Comparison of ENCODE assay signal across 8 cellular contexts in the genomic region with DNA sequence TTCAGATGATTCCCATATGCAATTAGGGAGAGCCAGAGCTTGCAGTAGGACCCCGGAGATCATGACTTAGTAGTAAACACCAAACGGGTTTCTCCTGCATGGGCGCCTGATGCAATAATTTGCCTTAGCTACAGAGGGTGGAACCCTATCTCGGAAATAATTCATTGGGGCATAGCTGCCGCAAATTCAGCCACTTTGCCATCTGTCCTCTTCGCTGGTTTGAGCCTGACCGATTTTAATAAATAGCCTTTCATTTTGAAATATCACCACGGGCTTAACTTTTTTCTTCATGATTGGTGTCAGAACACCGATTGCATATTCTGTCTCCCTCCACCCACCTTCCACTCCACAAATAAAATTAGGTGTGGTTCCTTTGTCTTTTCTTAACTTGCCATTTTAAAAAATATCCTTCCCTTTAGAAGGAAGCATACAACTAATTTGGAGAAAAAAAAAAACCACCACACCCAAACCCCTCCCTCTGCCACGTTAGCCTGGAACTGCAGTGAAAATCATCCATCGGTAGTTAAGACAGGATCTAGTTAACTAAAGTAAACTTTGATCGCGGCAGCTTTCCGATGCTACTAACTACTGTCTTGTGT. TPM values are rescaled to one million over a fixed set of nuclear protein-coding genes. Genes with fewer than 3 reads are reported as not detected.
DNase-seq lines count a peak whose midpoint lies in the region; ATAC-seq and TF ChIP-seq lines count a peak whose summit lies in the region.

No MANE protein-coding gene starts in this region.

- intact Hi-C loops in posterior cingulate gyrus (cut with DNase I) = no loop called here

- H3K4me1 Mint-ChIP-seq in WTC11 = peaks cover 19% of the 10 kb centered on the region

- peaks cover 27% of the 10 kb centered on the region for H3K36me3 Mint-ChIP-seq in WTC11

- POLR2A ChIA-PET in WTC11 (lab: Charles Lee) = no interaction called here

- H3K9me3 Mint-ChIP-seq in WTC11 = no peaks in the 10 kb centered on the region

- H3K27me3 Mint-ChIP-seq in WTC11 (ENCODE audit: low read depth) = no peaks in the 10 kb centered on the region

- H3K9ac ChIP-seq in rectal smooth muscle tissue (ENCODE audit: low read length) = no peak overlapping the region

- H3K4me3 Mint-ChIP-seq in WTC11 = peak overlapping the region; percentile 97

- H3K4me1 ChIP-seq in rectal smooth muscle tissue (ENCODE audit: control insufficient read depth, insufficient read depth, low read length) = peaks cover 7% of the 10 kb centered on the region

- H3K4me3 ChIP-seq in rectal smooth muscle tissue (ENCODE audit: low read length) = peak overlapping the region; percentile 88

- TF ChIP-seq CTCF in WTC11 (IDR thresholded peaks at IDR 0.05) = no peak

- no peak overlapping the region for H3K27ac ChIP-seq in rectal smooth muscle tissue (ENCODE audit: low read depth, low read length)

- peaks cover 3% of the 10 kb centered on the region for H3K36me3 ChIP-seq in rectal smooth muscle tissue (ENCODE audit: control insufficient read depth, insufficient read depth, low read length)

- CTCF ChIA-PET in WTC11 (lab: Charles Lee) = no interaction called here

- no peak for ATAC-seq in WTC11
- ATAC-seq in GM18498 (IDR thresholded peaks at IDR 0.05; ENCODE audit: unreplicated experiment) = no peak

- peak overlapping the region; percentile 99 for H3K27ac Mint-ChIP-seq in WTC11

- H3K27me3 ChIP-seq in rectal smooth muscle tissue (ENCODE audit: control insufficient read depth, insufficient read depth, low read length) = no peaks in the 10 kb centered on the region

- DNase-seq in SIG-M5 treated with dmso at 0.1 percent for 504 hours (lab: John Stamatoyannopoulos, UW; ENCODE audit: unreplicated experiment) (peak; percentile 45), SIG-M5 (lab: John Stamatoyannopoulos, UW) (no peak), LHCN-M2 (ENCODE audit: low read depth) (peak; percentile 54), WTC11 (ENCODE audit: low spot score) (no peak), fibroblast of the conjunctiva (ENCODE audit: low read depth) (peak; percentile 38), posterior cingulate gyrus (no peak)

TF ChIP-seq in WTC11, 78 proteins besides CTCF, POLR2A, EP300 and RAD21 (continues in another document):
- TF ChIP-seq AFF4 (CRISPR knock-in tag; IDR thresholded peaks at IDR 0.05; ENCODE audit: borderline replicate concordance) (no peak), GABPB1 (CRISPR knock-in tag; IDR thresholded peaks at IDR 0.05) (peak; percentile 96), E2F4 (CRISPR knock-in tag; IDR thresholded peaks at IDR 0.05; ENCODE audit: borderline replicate concordance, low read depth) (no peak)
- TF ChIP-seq, protein P1, sequence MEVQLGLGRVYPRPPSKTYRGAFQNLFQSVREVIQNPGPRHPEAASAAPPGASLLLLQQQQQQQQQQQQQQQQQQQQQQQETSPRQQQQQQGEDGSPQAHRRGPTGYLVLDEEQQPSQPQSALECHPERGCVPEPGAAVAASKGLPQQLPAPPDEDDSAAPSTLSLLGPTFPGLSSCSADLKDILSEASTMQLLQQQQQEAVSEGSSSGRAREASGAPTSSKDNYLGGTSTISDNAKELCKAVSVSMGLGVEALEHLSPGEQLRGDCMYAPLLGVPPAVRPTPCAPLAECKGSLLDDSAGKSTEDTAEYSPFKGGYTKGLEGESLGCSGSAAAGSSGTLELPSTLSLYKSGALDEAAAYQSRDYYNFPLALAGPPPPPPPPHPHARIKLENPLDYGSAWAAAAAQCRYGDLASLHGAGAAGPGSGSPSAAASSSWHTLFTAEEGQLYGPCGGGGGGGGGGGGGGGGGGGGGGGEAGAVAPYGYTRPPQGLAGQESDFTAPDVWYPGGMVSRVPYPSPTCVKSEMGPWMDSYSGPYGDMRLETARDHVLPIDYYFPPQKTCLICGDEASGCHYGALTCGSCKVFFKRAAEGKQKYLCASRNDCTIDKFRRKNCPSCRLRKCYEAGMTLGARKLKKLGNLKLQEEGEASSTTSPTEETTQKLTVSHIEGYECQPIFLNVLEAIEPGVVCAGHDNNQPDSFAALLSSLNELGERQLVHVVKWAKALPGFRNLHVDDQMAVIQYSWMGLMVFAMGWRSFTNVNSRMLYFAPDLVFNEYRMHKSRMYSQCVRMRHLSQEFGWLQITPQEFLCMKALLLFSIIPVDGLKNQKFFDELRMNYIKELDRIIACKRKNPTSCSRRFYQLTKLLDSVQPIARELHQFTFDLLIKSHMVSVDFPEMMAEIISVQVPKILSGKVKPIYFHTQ (CRISPR knock-in tag; IDR thresholded peaks at IDR 0.05) = no peak
- TF ChIP-seq, protein P2, sequence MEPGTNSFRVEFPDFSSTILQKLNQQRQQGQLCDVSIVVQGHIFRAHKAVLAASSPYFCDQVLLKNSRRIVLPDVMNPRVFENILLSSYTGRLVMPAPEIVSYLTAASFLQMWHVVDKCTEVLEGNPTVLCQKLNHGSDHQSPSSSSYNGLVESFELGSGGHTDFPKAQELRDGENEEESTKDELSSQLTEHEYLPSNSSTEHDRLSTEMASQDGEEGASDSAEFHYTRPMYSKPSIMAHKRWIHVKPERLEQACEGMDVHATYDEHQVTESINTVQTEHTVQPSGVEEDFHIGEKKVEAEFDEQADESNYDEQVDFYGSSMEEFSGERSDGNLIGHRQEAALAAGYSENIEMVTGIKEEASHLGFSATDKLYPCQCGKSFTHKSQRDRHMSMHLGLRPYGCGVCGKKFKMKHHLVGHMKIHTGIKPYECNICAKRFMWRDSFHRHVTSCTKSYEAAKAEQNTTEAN (CRISPR knock-in tag; IDR thresholded peaks at IDR 0.05) = no peak
- TF ChIP-seq, protein P3, sequence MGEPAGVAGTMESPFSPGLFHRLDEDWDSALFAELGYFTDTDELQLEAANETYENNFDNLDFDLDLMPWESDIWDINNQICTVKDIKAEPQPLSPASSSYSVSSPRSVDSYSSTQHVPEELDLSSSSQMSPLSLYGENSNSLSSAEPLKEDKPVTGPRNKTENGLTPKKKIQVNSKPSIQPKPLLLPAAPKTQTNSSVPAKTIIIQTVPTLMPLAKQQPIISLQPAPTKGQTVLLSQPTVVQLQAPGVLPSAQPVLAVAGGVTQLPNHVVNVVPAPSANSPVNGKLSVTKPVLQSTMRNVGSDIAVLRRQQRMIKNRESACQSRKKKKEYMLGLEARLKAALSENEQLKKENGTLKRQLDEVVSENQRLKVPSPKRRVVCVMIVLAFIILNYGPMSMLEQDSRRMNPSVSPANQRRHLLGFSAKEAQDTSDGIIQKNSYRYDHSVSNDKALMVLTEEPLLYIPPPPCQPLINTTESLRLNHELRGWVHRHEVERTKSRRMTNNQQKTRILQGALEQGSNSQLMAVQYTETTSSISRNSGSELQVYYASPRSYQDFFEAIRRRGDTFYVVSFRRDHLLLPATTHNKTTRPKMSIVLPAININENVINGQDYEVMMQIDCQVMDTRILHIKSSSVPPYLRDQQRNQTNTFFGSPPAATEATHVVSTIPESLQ (CRISPR knock-in tag; IDR thresholded peaks at IDR 0.05) = no peak
- TF ChIP-seq, protein P4, sequence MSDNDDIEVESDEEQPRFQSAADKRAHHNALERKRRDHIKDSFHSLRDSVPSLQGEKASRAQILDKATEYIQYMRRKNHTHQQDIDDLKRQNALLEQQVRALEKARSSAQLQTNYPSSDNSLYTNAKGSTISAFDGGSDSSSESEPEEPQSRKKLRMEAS (CRISPR knock-in tag; IDR thresholded peaks at IDR 0.05) = peak; percentile 70; the same call in 1 of the 2 replicates
- TF ChIP-seq, protein P5, sequence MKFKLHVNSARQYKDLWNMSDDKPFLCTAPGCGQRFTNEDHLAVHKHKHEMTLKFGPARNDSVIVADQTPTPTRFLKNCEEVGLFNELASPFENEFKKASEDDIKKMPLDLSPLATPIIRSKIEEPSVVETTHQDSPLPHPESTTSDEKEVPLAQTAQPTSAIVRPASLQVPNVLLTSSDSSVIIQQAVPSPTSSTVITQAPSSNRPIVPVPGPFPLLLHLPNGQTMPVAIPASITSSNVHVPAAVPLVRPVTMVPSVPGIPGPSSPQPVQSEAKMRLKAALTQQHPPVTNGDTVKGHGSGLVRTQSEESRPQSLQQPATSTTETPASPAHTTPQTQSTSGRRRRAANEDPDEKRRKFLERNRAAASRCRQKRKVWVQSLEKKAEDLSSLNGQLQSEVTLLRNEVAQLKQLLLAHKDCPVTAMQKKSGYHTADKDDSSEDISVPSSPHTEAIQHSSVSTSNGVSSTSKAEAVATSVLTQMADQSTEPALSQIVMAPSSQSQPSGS (CRISPR knock-in tag; IDR thresholded peaks at IDR 0.05; ENCODE audit: borderline replicate concordance, low read depth) = no peak

RNA-seq across cellular contexts. Expression of gene GARS1, which starts 1.5 kb away (rescaled TPM):
- total RNA-seq in LHCN-M2 (2014; rRNA removed) (106 and 137 TPM in 2 replicates), WTC11 (2021) (142 to 236 TPM (median 158 TPM) in 3 replicates)
- 187 TPM for polyA plus RNA-seq in LHCN-M2 (2012)

Comparison
In these comparisons a context has a peak if more than half of its experiments do, and no peak if none do; other contexts are left out.
1. DNase-seq: peak in SIG-M5 treated with dmso at 0.1 percent for 504 hours (single experiment), LHCN-M2 (single experiment) and fibroblast of the conjunctiva (single experiment); none in SIG-M5 (single experiment), WTC11 (single experiment) and posterior cingulate gyrus (0 of 10).